In genomic region chr12:40175045-40175444, GRCh38 we compare ENCODE assay signal across 18 cellular contexts.
"Had no signal": no experiment of that assay in that cellular context is flagged by ENCODE, and none has a peak within 500 bp of the region (broad histone marks: within the 10 kb centered on the region; RNA-seq: fewer than 3 reads in every experiment).

No MANE protein-coding gene starts in this region.

- ATAC-seq: heart left ventricle; naive thymus-derived CD8-positive, alpha-beta T cell had no signal

- H3K4me1 ChIP-seq: colonic mucosa, heart left ventricle, right atrium auricular region, sigmoid colon, testis, tibial nerve had no signal

- H3K9me3 ChIP-seq: colonic mucosa, heart left ventricle, ovary, right atrium auricular region, sigmoid colon, testis, tibial nerve had no signal

- H3K27ac Mint-ChIP-seq: endodermal cell; naive thymus-derived CD8-positive, alpha-beta T cell; stimulated activated naive CD8-positive, alpha-beta T cell treated with anti-CD3 and anti-CD28 coated beads, Interleukin-15, Interleukin-2, amounts not matched to agents 100 ng/mL and 50 ng/mL, for 24 hours had no signal

- H3K36me3 Mint-ChIP-seq: naive thymus-derived CD8-positive, alpha-beta T cell had no signal

- DNase-seq: colonic mucosa; effector CD4-positive, alpha-beta T cell; endodermal cell; foreskin melanocyte; heart left ventricle; hippocampal formation; kidney glomerular epithelial cell; naive thymus-derived CD8-positive, alpha-beta T cell; ovary; sigmoid colon; stimulated activated CD4-positive, alpha-beta T cell treated with anti-CD3 and anti-CD28 coated beads, Interleukin-2, amount 100 ng/mL, for 24 hours; stimulated activated CD4-positive, alpha-beta T cell treated with anti-CD3 and anti-CD28 coated beads, Interleukin-4, amount 100 ng/mL, for 4 hours; testis had no signal

- H3K4me1 Mint-ChIP-seq: endodermal cell, neural crest cell had no signal

- H3K4me3 ChIP-seq: colonic mucosa, heart left ventricle, ovary, right atrium auricular region, sigmoid colon, skin epidermis, testis, tibial nerve had no signal

- H3K9me3 Mint-ChIP-seq: stimulated activated naive CD8-positive, alpha-beta T cell treated with anti-CD3 and anti-CD28 coated beads, Interleukin-15, Interleukin-2, amounts not matched to agents 100 ng/mL and 50 ng/mL, for 24 hours had no signal

- H3K4me3 Mint-ChIP-seq: endodermal cell; naive thymus-derived CD8-positive, alpha-beta T cell; neural crest cell; stimulated activated naive CD8-positive, alpha-beta T cell treated with anti-CD3 and anti-CD28 coated beads, Interleukin-15, Interleukin-2, amounts not matched to agents 100 ng/mL and 50 ng/mL, for 24 hours had no signal

- H3K27me3 ChIP-seq: colonic mucosa, heart left ventricle, ovary, right atrium auricular region, sigmoid colon, testis, tibial nerve had no signal

- H3K27ac ChIP-seq: colonic mucosa, heart left ventricle, ovary, right atrium auricular region, sigmoid colon, skin epidermis, testis, tibial nerve had no signal

- H3K36me3 ChIP-seq: colonic mucosa, heart left ventricle, ovary, right atrium auricular region, sigmoid colon, tibial nerve had no signal
